20 cellular contexts compared by ENCODE assay signal in the genomic region with DNA sequence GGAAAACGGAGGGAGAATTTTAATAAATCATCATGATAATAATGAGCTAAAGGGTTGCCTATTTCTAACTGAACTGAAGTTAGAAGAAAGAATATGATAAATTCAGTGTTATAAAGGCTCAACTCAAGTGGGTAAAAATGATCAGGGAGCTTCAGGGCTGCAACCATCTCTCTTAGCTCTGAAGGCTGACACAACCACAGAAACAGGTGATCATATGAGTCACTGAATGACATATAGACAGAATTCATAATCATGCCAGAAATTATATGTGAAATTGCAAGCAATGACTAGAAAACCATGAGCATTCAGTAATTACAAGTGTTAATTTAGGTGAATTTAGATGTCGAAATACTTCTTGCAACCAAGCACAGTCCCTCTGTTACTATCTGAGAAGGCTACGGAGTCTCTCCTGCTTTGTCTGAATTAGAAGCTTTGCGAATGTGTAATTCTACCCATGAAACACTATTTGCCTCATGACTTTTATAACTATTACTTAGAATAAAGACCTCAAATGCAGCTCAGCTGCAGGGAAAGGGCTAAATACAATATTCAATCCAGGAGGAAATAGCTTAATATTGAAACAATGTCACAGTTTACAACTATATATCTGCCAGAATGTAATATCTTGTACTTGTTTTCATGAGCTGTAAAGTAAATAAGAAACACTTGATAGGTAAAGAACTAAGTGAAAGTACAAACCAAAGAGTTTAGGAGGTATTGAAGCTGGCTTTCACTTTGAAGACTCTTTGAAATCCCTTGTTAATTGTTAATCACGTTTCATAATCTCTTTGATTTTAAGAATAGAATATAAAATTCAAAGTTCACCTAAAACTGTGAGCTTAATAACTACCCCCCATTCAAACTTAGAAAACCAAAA.
"Had no signal": no experiment of that assay in that cellular context is flagged by ENCODE, and none has a peak within 500 bp of the region (broad histone marks: within the 10 kb centered on the region; RNA-seq: fewer than 3 reads in every experiment).

No MANE protein-coding gene starts in this region.

- H3K36me3 ChIP-seq: adrenal gland, cardiac muscle cell, thyroid gland had no signal

- H3K27ac Mint-ChIP-seq: activated naive CD4-positive, alpha-beta T cell treated with anti-CD3 and anti-CD28 coated beads, Interleukin-2, amount 50 U/mL, for 72 hours; activated T-cell treated with anti-CD3 and anti-CD28 coated beads, Interleukin-2, amount 50 U/mL, for 72 hours; effector memory CD8-positive, alpha-beta T cell had no signal

- H3K9me3 ChIP-seq: adrenal gland, thyroid gland had no signal

- H3K4me1 ChIP-seq: adrenal gland, thyroid gland had no signal

- H3K4me3 Mint-ChIP-seq: activated T-cell treated with anti-CD3 and anti-CD28 coated beads, Interleukin-2, amount 50 U/mL, for 72 hours; effector memory CD8-positive, alpha-beta T cell had no signal

- DNase-seq: activated CD4-positive, CD25-positive, alpha-beta regulatory T cell treated with anti-CD3 and anti-CD28 coated beads, Interleukin-2, amount 50 U/mL, for 72 hours; activated effector memory CD4-positive, alpha-beta T cell treated with anti-CD3 and anti-CD28 coated beads, Interleukin-2, amount 50 U/mL, for 16 hours; activated T-cell treated with anti-CD3 and anti-CD28 coated beads, Interleukin-2, amount 50 U/mL, for 72 hours; adrenal gland; effector memory CD8-positive, alpha-beta T cell; foreskin melanocyte; glutamatergic neuron; hippocampal formation; islet precursor cell; midbrain; occipital lobe; posterior cingulate gyrus; retina; stimulated activated CD4-positive, alpha-beta T cell treated with anti-CD3 and anti-CD28 coated beads, Interleukin-2, amount 100 ng/mL, for 24 hours; stimulated activated naive CD4-positive, alpha-beta T cell treated with Interleukin-2 at 50 U/mL for 16 hours; T-helper 2 cell; thyroid gland had no signal

- H3K4me3 ChIP-seq: adrenal gland, cardiac muscle cell, thyroid gland had no signal

- ATAC-seq: activated naive CD4-positive, alpha-beta T cell treated with anti-CD3 and anti-CD28 coated beads, Interleukin-2, amount 50 U/mL, for 72 hours; activated T-cell treated with anti-CD3 and anti-CD28 coated beads, Interleukin-2, amount 50 U/mL, for 72 hours; effector memory CD8-positive, alpha-beta T cell had no signal

- H3K27me3 ChIP-seq: adrenal gland, cardiac muscle cell, thyroid gland had no signal

- H3K27ac ChIP-seq: adrenal gland, cardiac muscle cell, thyroid gland, VCaP had no signal

- H3K27me3 Mint-ChIP-seq: effector memory CD8-positive, alpha-beta T cell had no signal

- H3K36me3 Mint-ChIP-seq: activated naive CD4-positive, alpha-beta T cell treated with anti-CD3 and anti-CD28 coated beads, Interleukin-2, amount 50 U/mL, for 72 hours had no signal
